Comparison of ENCODE assay signal across 8 cellular contexts in the genomic region with DNA sequence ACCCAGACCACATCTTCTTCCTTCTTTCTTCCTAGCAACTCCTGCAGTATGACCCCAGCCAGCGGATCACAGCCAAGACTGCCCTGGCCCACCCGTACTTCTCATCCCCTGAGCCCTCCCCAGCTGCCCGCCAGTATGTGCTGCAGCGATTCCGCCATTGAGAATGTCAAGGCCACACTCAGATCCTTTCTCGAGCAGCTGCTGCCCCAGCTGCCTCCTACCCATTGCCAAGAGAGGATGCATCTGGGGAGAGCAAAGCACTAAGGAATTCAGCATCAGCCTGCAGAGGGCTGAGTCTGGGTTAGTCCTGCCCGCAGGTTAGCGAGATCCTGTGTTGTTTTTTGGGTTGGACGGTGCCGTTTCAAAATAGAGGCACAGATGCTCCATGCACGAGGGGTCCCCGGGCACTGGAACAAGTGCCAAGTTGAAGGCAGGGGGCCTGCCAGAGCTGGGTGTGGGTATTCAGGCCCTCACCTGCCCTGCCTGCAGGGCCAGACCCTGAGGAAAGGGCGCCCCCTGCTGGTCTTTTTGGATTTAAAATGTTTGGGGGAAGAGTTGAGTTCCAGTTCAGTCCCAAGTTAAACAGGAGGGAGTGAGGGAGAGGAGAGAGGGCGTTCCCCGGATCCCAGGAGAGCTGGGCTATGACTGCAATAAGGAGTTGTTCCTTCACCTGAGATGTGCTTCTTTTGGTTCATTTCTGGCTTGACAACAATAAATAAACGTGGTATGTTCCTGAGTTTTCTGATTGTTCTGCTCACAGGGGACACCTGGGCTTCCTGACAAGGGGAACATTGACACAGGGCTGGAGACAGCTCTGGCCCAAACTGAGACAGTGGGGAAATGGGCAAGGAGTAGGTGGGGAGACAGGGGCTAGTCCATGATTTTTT. TPM values are rescaled to one million over a fixed set of nuclear protein-coding genes. Genes with fewer than 3 reads are reported as not detected.
A peak's percentile ranks its signal among the peaks of the same experiment; 100 is the strongest.
DNase-seq lines count a peak whose midpoint lies in the region; ATAC-seq and TF ChIP-seq lines count a peak whose summit lies in the region.

No MANE protein-coding gene starts in this region.

- no peak overlapping the region for H2AFZ ChIP-seq in smooth muscle cell (ENCODE audit: low read depth)

- peak; percentile 76 for TF ChIP-seq CTCF in smooth muscle cell (IDR thresholded peaks at IDR 0.05; ENCODE audit: borderline replicate concordance, insufficient read depth, poor library complexity, severe bottlenecking)

- H3K27me3 ChIP-seq in right cardiac atrium (ENCODE audit: control insufficient read depth, insufficient read depth) (no peaks in the 10 kb centered on the region), smooth muscle cell (ENCODE audit: low read depth) (no peaks in the 10 kb centered on the region)

- H3K4me3 ChIP-seq in right cardiac atrium (ENCODE audit: low read length) (no peak overlapping the region), smooth muscle cell (no peak overlapping the region)

- H3K9me3 ChIP-seq in right cardiac atrium (ENCODE audit: control insufficient read depth, low read length) (no peaks in the 10 kb centered on the region), smooth muscle cell (replicated peaks; ENCODE audit: low read depth) (no peaks in the 10 kb centered on the region)

- H3K36me3 ChIP-seq in smooth muscle cell (ENCODE audit: low read depth): no peaks in the 10 kb centered on the region

- H4K20me1 ChIP-seq in smooth muscle cell (ENCODE audit: low read depth): no peaks in the 10 kb centered on the region

- intact Hi-C loops in right cardiac atrium (cut with DNase I): loop anchor here in 3 of 4 donors (2.0 to 5.0 kb wide), 2 partner anchors 98 to 101 kb away; a partner anchor contains a TSS

- H3K27ac ChIP-seq in right cardiac atrium (ENCODE audit: low read length) (no peak overlapping the region), smooth muscle cell (ENCODE audit: low read depth) (no peak overlapping the region)

- H3K9ac ChIP-seq in smooth muscle cell (ENCODE audit: low read depth): no peak overlapping the region

- peak; percentile 57 to 69 for ATAC-seq in right cardiac atrium
- no peak for ATAC-seq in GM18858 (IDR thresholded peaks at IDR 0.05; ENCODE audit: unreplicated experiment)
- no peak for ATAC-seq in HG02885 (IDR thresholded peaks at IDR 0.05; ENCODE audit: poor library complexity, unreplicated experiment)

- no peak overlapping the region for H3K4me2 ChIP-seq in smooth muscle cell

- WGBS in right cardiac atrium: 51% methylated on average over 16 of the region's 16 CpGs
- 73% methylated on average over 16 of the region's 16 CpGs for WGBS in smooth muscle cell (ENCODE audit: low lambda C conversion rate)

- H3F3A ChIP-seq in smooth muscle cell (ENCODE audit: low read depth): no peaks in the 10 kb centered on the region

- H3K4me1 ChIP-seq in right cardiac atrium (ENCODE audit: control insufficient read depth, insufficient read depth, low read length) (no peaks in the 10 kb centered on the region), smooth muscle cell (ENCODE audit: low read depth) (no peaks in the 10 kb centered on the region)

- no peaks in the 10 kb centered on the region for H3K79me2 ChIP-seq in smooth muscle cell (ENCODE audit: low read depth)

- DNase-seq in GF-D8 (lab: John Stamatoyannopoulos, UW): peak; percentile 8
- peak; percentile 56 for DNase-seq in NCI-H146 (lab: John Stamatoyannopoulos, UW)
- DNase-seq in T-helper 1 cell: peak; percentile 50 to 81 (median 67)
- peak; percentile 43 for DNase-seq in amniotic epithelial cell (ENCODE audit: low read depth)
- peak; percentile 73 to 84 (median 78) for DNase-seq in right cardiac atrium
- DNase-seq in smooth muscle cell (lab: John Stamatoyannopoulos, UW; ENCODE audit: unreplicated experiment): peak; percentile 38

RNA-seq across cellular contexts. Expression of a gene that starts 4.9 kb away (rescaled TPM):
- total RNA-seq in right cardiac atrium (1 to 10 TPM; 2.4 to 2.6 (median 2.5) TPM), smooth muscle cell (1.0 and 1.2 TPM in 2 replicates)
- polyA plus RNA-seq in right cardiac atrium (2.9 TPM), smooth muscle cell (3.9 and 10.2 TPM in 2 replicates)

RNA-seq across cellular contexts. Expression of a gene that starts 21.6 kb away (rescaled TPM):
- total RNA-seq in right cardiac atrium: under 1 TPM in 3 of 4 donors, not detected in 1; 0.06 to 0.09 (median 0.09) TPM
- 0.02 TPM for polyA plus RNA-seq in right cardiac atrium
- 1.6 and 1.9 TPM in 2 replicates for total RNA-seq in smooth muscle cell
- polyA plus RNA-seq in smooth muscle cell: 0.77 and 2.0 TPM in 2 replicates

RNA-seq across cellular contexts. Expression of a gene that starts 26.5 kb away (rescaled TPM):
- total RNA-seq in right cardiac atrium: 10 to 100 TPM in 2 of 4 donors, 1 to 10 TPM in 2; 8.5 to 12.1 (median 9.9) TPM
- polyA plus RNA-seq in right cardiac atrium: 22.5 TPM
- total RNA-seq in smooth muscle cell: 4.2 and 15.5 TPM in 2 replicates
- polyA plus RNA-seq in smooth muscle cell: 19.2 and 25.6 TPM in 2 replicates

RNA-seq across cellular contexts. Expression of a gene that starts 26.5 kb away (rescaled TPM):
- total RNA-seq in right cardiac atrium (10 to 100 TPM; 56.9 to 67.5 (median 62.3) TPM), smooth muscle cell (35.3 and 46.7 TPM in 2 replicates)
- polyA plus RNA-seq in right cardiac atrium (18.7 TPM), smooth muscle cell (25.9 and 30.2 TPM in 2 replicates)

Comparison
In these comparisons a context has a peak if more than half of its experiments do, and no peak if none do; other contexts are left out.
1. DNase-seq: peak in every context shown above with its lines; median percentile 78 in right cardiac atrium; 67 in T-helper 1 cell; 56 in NCI-H146; 43 in amniotic epithelial cell; 38 in smooth muscle cell; 8 in GF-D8.
2. ATAC-seq: peak in right cardiac atrium (2 of 2); none in GM18858 (single experiment) and HG02885 (single experiment).